17 cellular contexts compared by ENCODE assay signal in the genomic region with DNA sequence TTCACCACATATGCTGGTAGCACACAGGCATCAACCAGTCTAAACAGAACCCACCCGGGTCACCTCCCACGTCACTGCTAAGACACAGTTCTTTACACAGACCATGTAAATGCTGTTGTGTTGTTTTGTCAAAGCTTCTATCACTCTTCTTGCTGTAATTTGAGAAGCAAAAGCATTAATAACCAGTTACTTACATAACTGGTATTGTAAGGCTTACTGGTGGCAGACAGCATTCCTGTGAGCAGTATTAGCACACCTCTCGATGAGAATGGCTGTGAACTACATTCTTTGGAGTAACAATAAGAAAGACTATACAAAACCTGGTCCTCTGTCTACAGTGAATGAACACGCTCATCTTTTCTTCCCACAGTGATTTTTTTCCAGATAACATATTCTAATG.
"Had no signal": no experiment of that assay in that cellular context is flagged by ENCODE, and none has a peak within 500 bp of the region (broad histone marks: within the 10 kb centered on the region; RNA-seq: fewer than 3 reads in every experiment).

No MANE protein-coding gene starts in this region.

- H3K9me3 ChIP-seq: breast epithelium, colonic mucosa, prostate gland, testis, uterus had no signal

- H3K27me3 Mint-ChIP-seq: activated CD8-positive, alpha-beta memory T cell treated with anti-CD3 and anti-CD28 coated beads, Interleukin-2, amount 10 ng/mL, durations not matched to agents 7 days and 5 days; activated naive CD8-positive, alpha-beta T cell; activated T-cell treated with anti-CD3 and anti-CD28 coated beads, Interleukin-2, amount 50 U/mL, for 24 hours; natural killer cell treated with Interleukin-12 subunit alpha and Interleukin-12 subunit beta and Interleukin-15 and Interleukin-18, amount 100 ng/mL, for 72 hours; stimulated activated naive CD8-positive, alpha-beta T cell treated with anti-CD3 and anti-CD28 coated beads, Interleukin-15, amount 100 ng/mL, for 72 hours had no signal

- DNase-seq: activated CD4-positive, alpha-beta T cell treated with anti-CD3 and anti-CD28 coated beads, Interleukin-2, amount 50 U/mL, for 48 hours; activated CD4-positive, CD25-positive, alpha-beta regulatory T cell treated with anti-CD3 and anti-CD28 coated beads, Interleukin-2, amount 50 U/mL, for 72 hours; activated CD8-positive, alpha-beta memory T cell treated with anti-CD3 and anti-CD28 coated beads, Interleukin-2, amount 10 ng/mL, durations not matched to agents 7 days and 5 days; activated effector memory CD4-positive, alpha-beta T cell treated with anti-CD3 and anti-CD28 coated beads, Interleukin-2, amount 50 U/mL, for 16 hours; activated T-cell treated with anti-CD3 and anti-CD28 coated beads, Interleukin-2, amount 50 U/mL, for 24 hours; anterior cingulate cortex; colonic mucosa; immature natural killer cell; nucleus accumbens; stimulated activated CD4-positive, alpha-beta T cell treated with anti-CD3 and anti-CD28 coated beads, Interleukin-4, amount 100 ng/mL, for 24 hours; stimulated activated naive CD8-positive, alpha-beta T cell treated with anti-CD3 and anti-CD28 coated beads, Interleukin-15, amount 100 ng/mL, for 72 hours; testis; uterus had no signal

- H3K27me3 ChIP-seq: breast epithelium, colonic mucosa, testis, uterus had no signal

- H3K4me3 Mint-ChIP-seq: activated CD8-positive, alpha-beta memory T cell treated with anti-CD3 and anti-CD28 coated beads, Interleukin-2, amount 10 ng/mL, durations not matched to agents 7 days and 5 days; activated naive CD8-positive, alpha-beta T cell; activated T-cell treated with anti-CD3 and anti-CD28 coated beads, Interleukin-2, amount 50 U/mL, for 24 hours; immature natural killer cell; natural killer cell treated with Interleukin-12 subunit alpha and Interleukin-12 subunit beta and Interleukin-15 and Interleukin-18, amount 100 ng/mL, for 72 hours; stimulated activated naive CD8-positive, alpha-beta T cell treated with anti-CD3 and anti-CD28 coated beads, Interleukin-15, amount 100 ng/mL, for 72 hours had no signal

- H3K4me1 Mint-ChIP-seq: immature natural killer cell; stimulated activated naive CD8-positive, alpha-beta T cell treated with anti-CD3 and anti-CD28 coated beads, Interleukin-15, amount 100 ng/mL, for 72 hours had no signal

- H3K4me1 ChIP-seq: breast epithelium, colonic mucosa, prostate gland, testis, uterus had no signal

- ATAC-seq: activated CD8-positive, alpha-beta memory T cell treated with anti-CD3 and anti-CD28 coated beads, Interleukin-2, amount 10 ng/mL, durations not matched to agents 7 days and 5 days; natural killer cell treated with Interleukin-12 subunit alpha and Interleukin-12 subunit beta and Interleukin-15 and Interleukin-18, amount 100 ng/mL, for 72 hours; stimulated activated naive CD8-positive, alpha-beta T cell treated with anti-CD3 and anti-CD28 coated beads, Interleukin-15, amount 100 ng/mL, for 72 hours had no signal

- H3K9me3 Mint-ChIP-seq: immature natural killer cell had no signal

- H3K4me3 ChIP-seq: breast epithelium, colonic mucosa, prostate gland, testis, uterus had no signal

- H3K27ac ChIP-seq: breast epithelium, colonic mucosa, prostate gland, testis, uterus had no signal

- H3K36me3 ChIP-seq: breast epithelium, colonic mucosa, prostate gland, uterus had no signal

- H3K27ac Mint-ChIP-seq: activated CD8-positive, alpha-beta memory T cell treated with anti-CD3 and anti-CD28 coated beads, Interleukin-2, amount 10 ng/mL, durations not matched to agents 7 days and 5 days; activated naive CD8-positive, alpha-beta T cell; activated T-cell treated with anti-CD3 and anti-CD28 coated beads, Interleukin-2, amount 50 U/mL, for 24 hours; stimulated activated naive CD8-positive, alpha-beta T cell treated with anti-CD3 and anti-CD28 coated beads, Interleukin-15, amount 100 ng/mL, for 72 hours had no signal
